ENCODE assay signal across 8 cellular contexts in the genomic region with DNA sequence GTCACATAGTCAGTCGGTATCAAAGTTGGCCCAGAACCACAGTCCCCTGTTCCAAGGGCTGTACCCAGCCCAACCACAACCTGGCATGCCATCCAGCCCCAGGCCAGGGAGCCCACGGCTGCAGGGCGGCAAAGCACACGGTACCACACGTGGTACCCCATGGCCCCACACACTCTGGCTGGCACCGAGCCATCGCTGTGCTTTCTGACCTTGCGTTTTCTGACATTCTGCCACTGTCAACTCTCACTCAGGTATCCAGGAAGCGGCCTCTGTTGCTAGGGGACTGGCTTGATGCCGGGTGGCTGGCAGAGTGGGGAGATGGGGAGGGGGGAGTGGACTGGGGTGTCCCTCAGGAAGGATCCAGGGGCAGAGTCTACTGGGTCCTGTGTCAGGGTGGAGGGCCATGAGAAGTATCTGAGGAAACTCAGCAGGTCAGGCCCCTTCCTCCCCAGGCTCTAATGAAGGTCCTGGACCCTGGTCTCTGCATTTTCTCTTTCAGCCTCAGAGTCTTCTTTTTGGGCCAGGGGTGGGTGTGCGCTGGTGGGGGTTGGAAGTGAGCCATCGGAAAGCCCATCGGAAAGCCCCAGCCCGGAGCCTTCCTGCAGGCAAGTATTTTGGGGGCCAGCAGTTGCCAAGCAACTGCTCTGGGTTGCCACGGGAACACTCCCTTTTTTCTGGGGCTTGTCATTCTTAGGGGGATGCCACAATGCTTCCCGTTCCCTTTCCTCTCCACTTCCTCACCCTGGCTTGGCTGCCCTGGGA. TPM values are rescaled to one million over a fixed set of nuclear protein-coding genes. Genes with fewer than 3 reads are reported as not detected.
A peak's percentile ranks its signal among the peaks of the same experiment; 100 is the strongest.
DNase-seq lines count a peak whose midpoint lies in the region; ATAC-seq lines count a peak whose summit lies in the region.

No MANE protein-coding gene starts in this region.

- H3K4me3 ChIP-seq in aorta (ENCODE audit: low read length in 2 of 2), result no peak overlapping the region

- H3K9me3 ChIP-seq in aorta (ENCODE audit: control insufficient read depth, low read length), result no peaks in the 10 kb centered on the region

- ATAC-seq in Right ventricle myocardium inferior (peak; percentile 50), aorta (ENCODE audit: low FRiP score) (no peak), HG02938 (IDR thresholded peaks at IDR 0.05; ENCODE audit: unreplicated experiment) (no peak)

- DNase-seq in Right ventricle myocardium inferior (ENCODE audit: missing footprints) (peak; percentile 88), cardiac septum (ENCODE audit: low spot score) (no peak), activated gamma-delta T cell treated with Interleukin-2 at 50 U/mL for 16 hours (peak; percentile 87), mucosa of gallbladder (ENCODE audit: low spot score) (peak; percentile 62), aorta (peak; percentile 70 to 81), SW480 (ENCODE audit: low spot score) (no peak), NCI-H1436 (lab: John Stamatoyannopoulos, UW) (no peak)

- no peaks in the 10 kb centered on the region for H3K4me1 ChIP-seq in aorta (ENCODE audit: control insufficient read depth in 1 of 2, insufficient read depth in 2 of 2, low read length in 2 of 2)

- H3K27ac ChIP-seq in aorta (ENCODE audit: low read depth in 1 of 2, low read length in 2 of 2), result no peak overlapping the region

- WGBS in aorta, 2 donors, result 58 to 63% methylated on average over 16 of the region's 16 CpGs

- intact Hi-C loops in Right ventricle myocardium inferior (cut with DNase I), result loop anchor here (2.0 kb wide), 1 partner anchor 87 kb away; no protein-coding TSS in a partner anchor
- intact Hi-C loops in cardiac septum (cut with DNase I), result no loop called here
- intact Hi-C loops in aorta (cut with DNase I), result loop anchor here in 1 of 2 donors (10.0 kb wide), 1 partner anchor 107 kb away; the partner anchor contains the start of gene GTF3C5

- H3K36me3 ChIP-seq in aorta (ENCODE audit: control insufficient read depth in 1 of 2, insufficient read depth in 2 of 2, low read length in 1 of 2), result no peaks in the 10 kb centered on the region

- no peaks in the 10 kb centered on the region for H3K27me3 ChIP-seq in aorta (ENCODE audit: control insufficient read depth in 1 of 2, insufficient read depth in 2 of 2, low read length in 1 of 2)

RNA-seq across cellular contexts. Expression of gene RALGDS, which starts 21.0 kb away (rescaled TPM):
- total RNA-seq in Right ventricle myocardium inferior (33.7 TPM), cardiac septum (23.9 TPM), mucosa of gallbladder (50.7 TPM), aorta (10 to 100 TPM; 32.7 to 61.2 TPM)
- 10 to 100 TPM; 19.4 to 20.0 TPM for polyA plus RNA-seq in aorta

RNA-seq across cellular contexts. Expression of gene GBGT1, which starts 21.7 kb away (rescaled TPM):
- total RNA-seq in Right ventricle myocardium inferior (8.2 TPM), cardiac septum (4.6 TPM), mucosa of gallbladder (26.5 TPM), aorta (10 to 100 TPM; 12.9 to 28.9 TPM)
- polyA plus RNA-seq in aorta, result 1 to 10 TPM; 2.8 to 5.5 TPM

Comparison
In these comparisons a context has a peak if more than half of its experiments do, and no peak if none do; other contexts are left out.
1. DNase-seq: peak in Right ventricle myocardium inferior (single experiment), activated gamma-delta T cell treated with Interleukin-2 at 50 U/mL for 16 hours (single experiment), mucosa of gallbladder (single experiment) and aorta (2 of 2); none in cardiac septum (single experiment), SW480 (single experiment) and NCI-H1436 (single experiment).